Comparison of ENCODE assay signal across 8 cellular contexts in genomic region chr5:56819027-56819881, GRCh38. TPM values are rescaled to one million over a fixed set of nuclear protein-coding genes. Genes with fewer than 3 reads are reported as not detected.
DNase-seq lines count a peak whose midpoint lies in the region; ATAC-seq and TF ChIP-seq lines count a peak whose summit lies in the region.

No MANE protein-coding gene starts in this region.

- H4K20me1 ChIP-seq in PC-9 (ENCODE audit: insufficient read depth), result peaks cover 7% of the 10 kb centered on the region; the same call in 1 of the 2 replicates

- H3K4me1 ChIP-seq in PC-9 (replicated peaks; ENCODE audit: insufficient read depth) (peaks cover 34% of the 10 kb centered on the region), parathyroid adenoma (peaks cover 17% of the 10 kb centered on the region)
- H3K4me1 ChIP-seq in effector memory CD4-positive, alpha-beta T cell (ENCODE audit: control insufficient read depth, insufficient read depth, low read length, poor library complexity, severe bottlenecking), result peaks cover 26% of the 10 kb centered on the region

- H3K9me3 ChIP-seq in PC-9 (ENCODE audit: insufficient read depth, low read depth), result no peaks in the 10 kb centered on the region
- H3K9me3 ChIP-seq in effector memory CD4-positive, alpha-beta T cell (ENCODE audit: control insufficient read depth, low read length), result no peaks in the 10 kb centered on the region
- no peaks in the 10 kb centered on the region for H3K9me3 ChIP-seq in parathyroid adenoma (ENCODE audit: control insufficient read depth, low read length)

- H3K9ac ChIP-seq in parathyroid adenoma, result no peak overlapping the region

- H3K36me3 ChIP-seq in PC-9 (ENCODE audit: low read depth), result peaks cover 9% of the 10 kb centered on the region; the same call in 1 of the 2 replicates
- H3K36me3 ChIP-seq in effector memory CD4-positive, alpha-beta T cell (ENCODE audit: control insufficient read depth, insufficient read depth, low read length), result no peaks in the 10 kb centered on the region
- no peaks in the 10 kb centered on the region for H3K36me3 ChIP-seq in parathyroid adenoma (ENCODE audit: control insufficient read depth, insufficient read depth, low read length)

- H2AFZ ChIP-seq in PC-9, result no peak overlapping the region
- no peak overlapping the region for H2AFZ ChIP-seq in parathyroid adenoma

- peaks cover 84% of the 10 kb centered on the region for H3K79me2 ChIP-seq in PC-9 (ENCODE audit: low read depth)
- peaks cover 42% of the 10 kb centered on the region for H3K79me2 ChIP-seq in parathyroid adenoma

- H3K4me3 ChIP-seq in GM12865 (ENCODE audit: low read depth, low read length), result peak overlapping the region; percentile 69
- peak overlapping the region; percentile 56 for H3K4me3 ChIP-seq in PC-9
- H3K4me3 ChIP-seq in effector memory CD4-positive, alpha-beta T cell (ENCODE audit: insufficient read depth, low read depth, low read length, poor library complexity, severe bottlenecking), result peak overlapping the region; percentile 83
- peak overlapping the region; percentile 47 for H3K4me3 ChIP-seq in parathyroid adenoma (ENCODE audit: low read depth, low read length)

- no peaks in the 10 kb centered on the region for H3K9me2 ChIP-seq in PC-9 (ENCODE audit: insufficient read depth)

- BruUV-seq in PC-9 (replicated peaks; lab: Mats Ljungman, UMichigan), result no TSS peak

- H3K4me2 ChIP-seq in PC-9, result peak overlapping the region; percentile 92
- peak overlapping the region; percentile 53 for H3K4me2 ChIP-seq in parathyroid adenoma (ENCODE audit: low read length)

- H3K27ac ChIP-seq in PC-9, result peak overlapping the region; percentile 74
- H3K27ac ChIP-seq in effector memory CD4-positive, alpha-beta T cell (ENCODE audit: insufficient read depth, low read length, poor library complexity, severe bottlenecking), result peak overlapping the region; percentile 93
- H3K27ac ChIP-seq in parathyroid adenoma, result no peak overlapping the region

- ATAC-seq in HG03097 (IDR thresholded peaks at IDR 0.05; ENCODE audit: low FRiP score, unreplicated experiment) (no peak), GM18517 (IDR thresholded peaks at IDR 0.05; ENCODE audit: unreplicated experiment) (no peak)

- TF ChIP-seq CTCF in GM12865 (IDR thresholded peaks at IDR 0.05; ENCODE audit: insufficient read depth, low read depth, low read length, missing control alignments) (no peak), PC-9 (conservative IDR thresholded peaks at IDR 0.05) (no peak), parathyroid adenoma (IDR thresholded peaks at IDR 0.05) (no peak)

- H3K27me3 ChIP-seq in PC-9 (ENCODE audit: insufficient read depth, low read depth) (no peaks in the 10 kb centered on the region), parathyroid adenoma (ENCODE audit: control insufficient read depth, insufficient read depth, low read length) (no peaks in the 10 kb centered on the region)
- no peaks in the 10 kb centered on the region for H3K27me3 ChIP-seq in effector memory CD4-positive, alpha-beta T cell (replicated peaks; ENCODE audit: control insufficient read depth, insufficient read depth, low read length, poor library complexity, severe bottlenecking)

- no peak for DNase-seq in GM12865 (ENCODE audit: low read depth)
- peak in 1 of 2 experiments; percentile 86 for DNase-seq in PC-9
- no peak for DNase-seq in effector memory CD4-positive, alpha-beta T cell
- DNase-seq in stimulated activated CD4-positive, alpha-beta T cell treated with anti-CD3 and anti-CD28 coated beads, Interleukin-2, amount 100 ng/mL, for 48 hours, result no peak
- no peak for DNase-seq in activated CD8-positive, alpha-beta memory T cell treated with anti-CD3 and anti-CD28 coated beads, Interleukin-2, amount 50 U/mL, for 4 hours

- CTCF ChIA-PET in PC-9 (lab: Charles Lee), result no interaction called here

- intact Hi-C loops in PC-9 (cut with micrococcal nuclease; ENCODE audit: unreplicated experiment), result loop anchor here (5.0 kb wide), 5 partner anchors 152 to 607 kb away; no protein-coding TSS in a partner anchor

- POLR2A ChIA-PET in PC-9 (lab: Charles Lee; ENCODE audit: unreplicated experiment), result interaction anchor here (0.7 kb wide), 1 partner anchor 33 kb away, joined by 4 read pairs; no protein-coding TSS in a partner anchor

- peaks cover 25% of the 10 kb centered on the region for H3F3A ChIP-seq in PC-9 (ENCODE audit: insufficient read depth, low read depth)

RNA-seq across cellular contexts. Expression of gene MAP3K1, which starts 3.9 kb away (rescaled TPM):
- total RNA-seq in PC-9 (2021), result 21.8 and 26.1 TPM in 2 replicates
